ENCODE assay signal across 8 cellular contexts in genomic region chr10:28991738-28992270, GRCh38.
A peak's percentile ranks its signal among the peaks of the same experiment; 100 is the strongest.
DNase-seq lines count a peak whose midpoint lies in the region; FAIRE-seq and TF ChIP-seq lines count a peak whose summit lies in the region.

No MANE protein-coding gene starts in this region.

- peaks cover 8% of the 10 kb centered on the region for H3K36me3 Mint-ChIP-seq in mesothelial cell of epicardium

- no peak overlapping the region for H2AFZ ChIP-seq in SU-DHL-6 (ENCODE audit: low read depth, low read length, severe bottlenecking)

- no peak overlapping the region for H3K4me3 ChIP-seq in SU-DHL-6 (ENCODE audit: insufficient read depth, low read length, poor library complexity, severe bottlenecking)
- H3K4me3 ChIP-seq in coronary artery = no peak overlapping the region

- no peaks in the 10 kb centered on the region for H3F3A ChIP-seq in SU-DHL-6 (ENCODE audit: insufficient read depth)

- peak; percentile 73 for FAIRE-seq in urothelium cell line (lab: Jason Lieb, UNC)

- no peaks in the 10 kb centered on the region for H3K9me3 ChIP-seq in SU-DHL-6 (ENCODE audit: insufficient read depth, low read length)

- H3K27me3 ChIP-seq in SU-DHL-6 (ENCODE audit: low read length) = no peaks in the 10 kb centered on the region

- no peaks in the 10 kb centered on the region for H3K36me3 ChIP-seq in SU-DHL-6 (ENCODE audit: low read length)

- H3K9me2 ChIP-seq in SU-DHL-6 (replicated peaks; ENCODE audit: insufficient read depth, low read length) = no peaks in the 10 kb centered on the region

- no peak overlapping the region for H3K4me3 Mint-ChIP-seq in mesothelial cell of epicardium

- no peak overlapping the region for H3K9ac ChIP-seq in SU-DHL-6 (ENCODE audit: low read length)

- no peak overlapping the region for H3K27ac Mint-ChIP-seq in mesothelial cell of epicardium

- H3K9me3 Mint-ChIP-seq in mesothelial cell of epicardium = peaks cover 7% of the 10 kb centered on the region

- TF ChIP-seq CTCF in SU-DHL-6 (IDR thresholded peaks at IDR 0.05; ENCODE audit: insufficient read depth, low read length, poor library complexity, severe bottlenecking) (peak; percentile 40), coronary artery (IDR thresholded peaks at IDR 0.05) (peak; percentile 31), mesothelial cell of epicardium (IDR thresholded peaks at IDR 0.05; ENCODE audit: unreplicated experiment) (peak; percentile 49)

- no peaks in the 10 kb centered on the region for H4K20me1 ChIP-seq in SU-DHL-6 (ENCODE audit: low read depth, low read length)

- no peaks in the 10 kb centered on the region for H3K27me3 Mint-ChIP-seq in mesothelial cell of epicardium (ENCODE audit: low read depth)

- H3K4me2 ChIP-seq in SU-DHL-6 (ENCODE audit: low read depth, low read length, poor library complexity, severe bottlenecking) = no peak overlapping the region

- H3K4me1 Mint-ChIP-seq in mesothelial cell of epicardium = peaks cover 29% of the 10 kb centered on the region

- DNase-seq in EH (ENCODE audit: low read depth) (peak; percentile 80), HT1080 (ENCODE audit: low read depth) (peak; percentile 29), coronary artery (ENCODE audit: low spot score) (no peak), mesothelial cell of epicardium (ENCODE audit: low spot score in 2 of 2, unreplicated experiment in 2 of 2) (no peak), urothelium cell line (ENCODE audit: low spot score) (no peak), NCI-H2171 treated with DMSO at 0.1 percent for 48 hours (lab: John Stamatoyannopoulos, UW) (no peak), KG1 (lab: John Stamatoyannopoulos, UW) (no peak)

- H3K27ac ChIP-seq in SU-DHL-6 (ENCODE audit: low read depth, low read length) = no peak overlapping the region
- H3K27ac ChIP-seq in coronary artery = peak overlapping the region in 1 of 2 donors; percentile 46

- H3K79me2 ChIP-seq in SU-DHL-6 (ENCODE audit: insufficient read depth, low read length) = no peaks in the 10 kb centered on the region

Comparison
In these comparisons a context has a peak if more than half of its experiments do, and no peak if none do; other contexts are left out.
1. DNase-seq: peak in EH (single experiment) and HT1080 (single experiment); none in coronary artery (single experiment), mesothelial cell of epicardium (0 of 2), urothelium cell line (single experiment), NCI-H2171 treated with DMSO at 0.1 percent for 48 hours (single experiment) and KG1 (single experiment).
2. Peak in every context shown above with its lines, with median percentiles within 50 percentile points of each other: CTCF ChIP-seq.